ENCODE assay signal across 26 cellular contexts in the genomic region with DNA sequence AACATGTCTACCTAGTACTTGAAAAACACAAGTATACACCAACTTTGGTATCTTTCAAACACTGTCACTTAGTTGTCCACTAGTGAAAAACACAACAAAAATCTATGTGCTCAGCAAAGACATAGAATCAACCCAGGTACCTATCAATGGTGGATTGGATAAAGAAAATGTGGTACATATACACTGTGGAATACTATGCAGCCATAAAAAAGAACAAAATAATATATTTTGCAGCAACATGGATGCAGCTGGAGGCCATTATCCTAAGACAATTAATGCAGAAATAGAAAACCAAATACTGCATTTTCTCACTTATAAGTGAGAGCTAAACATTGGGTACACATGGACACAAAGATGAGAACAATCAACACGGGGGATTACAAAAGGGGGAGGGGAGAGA.
DNase-seq lines count a peak whose midpoint lies in the region; ATAC-seq, FAIRE-seq and TF ChIP-seq lines count a peak whose summit lies in the region.
"Had no signal": no experiment of that assay in that cellular context is flagged by ENCODE, and none has a peak within 500 bp of the region (broad histone marks: within the 10 kb centered on the region; RNA-seq: fewer than 3 reads in every experiment).

No MANE protein-coding gene starts in this region.

- CTCF ChIA-PET in A549 (lab: Yijun Ruan, JAX), result no interaction called here

- no peaks in the 10 kb centered on the region for H3K36me3 Mint-ChIP-seq in astrocyte (ENCODE audit: low read depth, unreplicated experiment)
- H3K36me3 Mint-ChIP-seq: CD14-positive monocyte; CD4-positive, CD25-positive, alpha-beta regulatory T cell; CD8-positive, alpha-beta memory T cell had no signal

- no peak for TF ChIP-seq RAD21 in A549 (conservative IDR thresholded peaks at IDR 0.05 in 1 of 2, IDR thresholded peaks at IDR 0.05 in 1 of 2)

- H3K9me3 Mint-ChIP-seq in astrocyte (ENCODE audit: unreplicated experiment), result no peaks in the 10 kb centered on the region

- no peak overlapping the region for H3K4me3 Mint-ChIP-seq in astrocyte (ENCODE audit: unreplicated experiment)
- H3K4me3 Mint-ChIP-seq: CD14-positive monocyte; CD4-positive, alpha-beta memory T cell; CD4-positive, CD25-positive, alpha-beta regulatory T cell; CD8-positive, alpha-beta memory T cell had no signal

- 90% methylated on average over 1 of the region's 1 CpG for WGBS in A549 (ENCODE audit: missing lambda C conversion rate)

- POLR2A ChIA-PET in A549 (lab: Yijun Ruan, JAX), result no interaction called here

- H3K27ac ChIP-seq in A549, result no peak overlapping the region
- H3K27ac ChIP-seq in astrocyte (ENCODE audit: low read depth, low read length), result no peak overlapping the region
- H3K27ac ChIP-seq in kidney (ENCODE audit: low read depth in 2 of 2, low read length in 2 of 2), result no peak overlapping the region
- H3K27ac ChIP-seq: 22Rv1, BLaER1 had no signal

- intact Hi-C loops in kidney (cut with DNase I), result no loop called here

- TF ChIP-seq CTCF in A549 (IDR thresholded peaks at IDR 0.05) (no peak), astrocyte (IDR thresholded peaks at IDR 0.05; ENCODE audit: insufficient read depth, low read depth, low read length) (no peak), kidney (IDR thresholded peaks at IDR 0.05; ENCODE audit: borderline replicate concordance, extremely low read depth, insufficient read depth) (no peak)

- ATAC-seq in A549, result no peak
- no peak for ATAC-seq in GM18520 (IDR thresholded peaks at IDR 0.05; ENCODE audit: unreplicated experiment)
- ATAC-seq: GM12878 had no signal

- no peak for TF ChIP-seq POLR2A in A549 (IDR thresholded peaks at IDR 0.05; ENCODE audit: low read length)

- no peak for TF ChIP-seq EP300 in A549 (IDR thresholded peaks at IDR 0.05)

- FAIRE-seq in A549 (lab: Jason Lieb, UNC) (peak; percentile 7), GM19239 (lab: Jason Lieb, UNC) (peak; percentile 47), astrocyte (lab: Jason Lieb, UNC) (peak; percentile 86), kidney (lab: Jason Lieb, UNC) (peak; percentile 19)
- FAIRE-seq: GM12878, GM12892 had no signal

- no peak overlapping the region for H3K27ac Mint-ChIP-seq in astrocyte (ENCODE audit: unreplicated experiment)
- H3K27ac Mint-ChIP-seq: CD14-positive monocyte; CD4-positive, alpha-beta memory T cell; CD4-positive, CD25-positive, alpha-beta regulatory T cell; CD8-positive, alpha-beta memory T cell had no signal

- no peaks in the 10 kb centered on the region for H3K27me3 ChIP-seq in astrocyte (ENCODE audit: insufficient read depth, low read length)
- H3K27me3 ChIP-seq in HAP-1 (ENCODE audit: low read depth), result no peaks in the 10 kb centered on the region
- H3K27me3 ChIP-seq: BE2C had no signal

- no peak overlapping the region for H3K4me3 ChIP-seq in A549
- H3K4me3 ChIP-seq in astrocyte (ENCODE audit: insufficient read depth, low read depth, low read length), result no peak overlapping the region
- no peak overlapping the region for H3K4me3 ChIP-seq in kidney (ENCODE audit: low read length in 2 of 2)
- no peak overlapping the region for H3K4me3 ChIP-seq in HAP-1
- H3K4me3 ChIP-seq: BLaER1, GM12878 had no signal

- no peaks in the 10 kb centered on the region for H4K20me1 ChIP-seq in astrocyte (ENCODE audit: insufficient read depth, low read length)

- in situ Hi-C loops in HAP-1 (cut with MboI; ENCODE audit: low sequenced_read_pairs), result no loop called here

- H3K9me3 ChIP-seq in A549 (no peaks in the 10 kb centered on the region), astrocyte (ENCODE audit: insufficient read depth, low read depth, low read length) (no peaks in the 10 kb centered on the region), kidney (ENCODE audit: control insufficient read depth in 1 of 2, low read length in 2 of 2) (no peaks in the 10 kb centered on the region), HAP-1 (no peaks in the 10 kb centered on the region)
- H3K9me3 ChIP-seq: BE2C had no signal

- H3K4me2 ChIP-seq in A549 (no peak overlapping the region), astrocyte (ENCODE audit: low read length) (no peak overlapping the region)
- H3K4me2 ChIP-seq: BLaER1 had no signal

- H3K27me3 Mint-ChIP-seq in astrocyte (ENCODE audit: low read depth, unreplicated experiment), result no peaks in the 10 kb centered on the region
- H3K27me3 Mint-ChIP-seq: CD4-positive, alpha-beta memory T cell; CD4-positive, CD25-positive, alpha-beta regulatory T cell had no signal

- H3K36me3 ChIP-seq in astrocyte (ENCODE audit: insufficient read depth, low read length) (no peaks in the 10 kb centered on the region), kidney (ENCODE audit: control insufficient read depth in 1 of 2, insufficient read depth in 2 of 2, low read length in 2 of 2) (no peaks in the 10 kb centered on the region), HAP-1 (replicated peaks) (no peaks in the 10 kb centered on the region)
- H3K36me3 ChIP-seq: BE2C, BLaER1 had no signal

- H3K4me1 ChIP-seq in A549, result no peaks in the 10 kb centered on the region
- H3K4me1 ChIP-seq in astrocyte (ENCODE audit: insufficient read depth, low read length), result no peaks in the 10 kb centered on the region
- no peaks in the 10 kb centered on the region for H3K4me1 ChIP-seq in kidney (ENCODE audit: control insufficient read depth in 1 of 2, insufficient read depth in 1 of 2, low read depth in 1 of 2, low read length in 2 of 2)
- H3K4me1 ChIP-seq in HAP-1, result peaks cover under 1% of the 10 kb centered on the region; the same call in 1 of the 2 replicates
- H3K4me1 ChIP-seq: BE2C, BLaER1 had no signal

- no peak overlapping the region for H2AFZ ChIP-seq in astrocyte (ENCODE audit: low read depth, low read length)

- H3K79me2 ChIP-seq in astrocyte (ENCODE audit: insufficient read depth, low read length), result no peaks in the 10 kb centered on the region

- H3K9ac ChIP-seq in astrocyte (ENCODE audit: low read length), result no peak overlapping the region
- no peak overlapping the region for H3K9ac ChIP-seq in kidney (ENCODE audit: low read length in 2 of 2)
- H3K9ac ChIP-seq: BLaER1 had no signal

- DNase-seq in A549 (ENCODE audit: low read depth in 1 of 2, low spot score in 1 of 2) (no peak), GM19239 (ENCODE audit: insufficient read length, low spot score) (no peak), astrocyte (ENCODE audit: low read depth) (no peak), kidney (no peak), NCI-H1694 (lab: John Stamatoyannopoulos, UW) (no peak), HAP-1 (ENCODE audit: low spot score in 2 of 2) (no peak)
- DNase-seq: ACHN; BE2C; C1 segment of cervical spinal cord; CD4-positive, alpha-beta memory T cell; CD4-positive, CD25-positive, alpha-beta regulatory T cell; CD8-positive, alpha-beta memory T cell; COR-L47; DMS 273 treated with DMSO at 0.1 percent for 48 hours; DMS153; DMS53; DMS79; DND-41; EL; GDM1 had no signal

- H3K4me1 Mint-ChIP-seq in astrocyte (ENCODE audit: low read depth, unreplicated experiment), result no peaks in the 10 kb centered on the region
- H3K4me1 Mint-ChIP-seq: CD14-positive monocyte; CD4-positive, alpha-beta memory T cell; CD4-positive, CD25-positive, alpha-beta regulatory T cell; CD8-positive, alpha-beta memory T cell had no signal

TF ChIP-seq in A549, 52 proteins besides CTCF, POLR2A, EP300 and RAD21:
- TF ChIP-seq FOXS1 (CRISPR knock-in tag; IDR thresholded peaks at IDR 0.05), result no peak
- TF ChIP-seq, protein P1, sequence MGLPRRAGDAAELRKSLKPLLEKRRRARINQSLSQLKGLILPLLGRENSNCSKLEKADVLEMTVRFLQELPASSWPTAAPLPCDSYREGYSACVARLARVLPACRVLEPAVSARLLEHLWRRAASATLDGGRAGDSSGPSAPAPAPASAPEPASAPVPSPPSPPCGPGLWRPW (IDR thresholded peaks at IDR 0.05), result no peak
TF ChIP-seq in A549: peak in this region for 0.
